Comparison of ENCODE assay signal across 21 cellular contexts in the genomic region with DNA sequence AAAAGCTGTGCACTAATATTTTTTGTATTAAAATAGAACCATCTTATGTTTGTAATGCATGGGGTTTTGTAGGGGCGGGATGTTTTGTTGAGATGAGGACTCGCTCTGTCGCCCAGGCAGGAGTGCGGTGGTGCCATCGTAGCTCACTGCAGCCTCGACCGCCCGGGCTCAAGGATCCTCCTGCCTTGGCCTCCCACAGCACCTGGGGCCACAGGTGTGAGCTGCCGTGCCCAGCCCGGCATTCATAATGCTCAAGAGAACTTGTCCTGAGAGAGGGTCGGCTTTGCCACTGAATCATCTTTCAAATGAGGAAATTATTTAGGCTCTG. TPM values are rescaled to one million over a fixed set of nuclear protein-coding genes. Genes with fewer than 3 reads are reported as not detected.
DNase-seq lines count a peak whose midpoint lies in the region; ATAC-seq and TF ChIP-seq lines count a peak whose summit lies in the region.
"Had no signal": no experiment of that assay in that cellular context is flagged by ENCODE, and none has a peak within 500 bp of the region (broad histone marks: within the 10 kb centered on the region; RNA-seq: fewer than 3 reads in every experiment).

No MANE protein-coding gene starts in this region.

- TF ChIP-seq POLR2A in adrenal gland (IDR thresholded peaks at IDR 0.05) = no peak

- peak; percentile 23 for DNase-seq in activated CD4-positive, CD25-positive, alpha-beta regulatory T cell treated with anti-CD3 and anti-CD28 coated beads, Interleukin-2, amount 50 U/mL, for 72 hours
- DNase-seq in NAMALWA (ENCODE audit: low spot score) = peak; percentile 9
- no peak for DNase-seq in glutamatergic neuron
- DNase-seq in posterior vena cava (ENCODE audit: low spot score) = peak; percentile 78
- DNase-seq in NCI-H526 treated with DMSO at 0.1 percent for 48 hours (lab: John Stamatoyannopoulos, UW) = no peak
- DNase-seq in NCI-H1436 (lab: John Stamatoyannopoulos, UW) = no peak
- no peak for DNase-seq in adrenal gland
- DNase-seq: DMS 273 treated with DMSO at 0.1 percent for 48 hours; GDM1; MG63; NCI-H1105; NCI-H187 treated with DMSO at 0.1 percent for 48 hours; NCI-H345; NK-92 treated with Interleukin-12 subunit alpha and Interleukin-12 subunit beta, amount 100 ng/mL, for 24 hours had no signal

- H3K9me3 ChIP-seq in adrenal gland (replicated peaks in 1 of 3) = no peaks in the 10 kb centered on the region
- H3K9me3 ChIP-seq: HAP-1, MG63 had no signal

- no peaks in the 10 kb centered on the region for H3K36me3 ChIP-seq in adrenal gland (replicated peaks in 1 of 2)
- H3K36me3 ChIP-seq: HAP-1, MG63 had no signal

- ATAC-seq in activated CD4-positive, CD25-positive, alpha-beta regulatory T cell treated with anti-CD3 and anti-CD28 coated beads, Interleukin-2, amount 50 U/mL, for 24 hours = no peak
- ATAC-seq: GM12878 had no signal

- H3K4me3 ChIP-seq in adrenal gland = no peak overlapping the region
- H3K4me3 ChIP-seq: GM12878, HAP-1, MG63 had no signal

- H3K36me3 Mint-ChIP-seq in glutamatergic neuron (ENCODE audit: unreplicated experiment) = no peaks in the 10 kb centered on the region

- peaks cover 21% of the 10 kb centered on the region for H3K27me3 Mint-ChIP-seq in glutamatergic neuron (ENCODE audit: unreplicated experiment)

- H3K9me3 Mint-ChIP-seq in glutamatergic neuron (ENCODE audit: unreplicated experiment) = peaks cover 19% of the 10 kb centered on the region

- H3K27ac ChIP-seq in adrenal gland = no peak overlapping the region
- H3K27ac ChIP-seq: 22Rv1 had no signal

- H3K4me1 Mint-ChIP-seq in glutamatergic neuron (ENCODE audit: low read depth, unreplicated experiment) = peaks cover 18% of the 10 kb centered on the region

- H3K27me3 ChIP-seq in adrenal gland = no peaks in the 10 kb centered on the region

- WGBS in adrenal gland, 4 donors = 73 to 83% (median 80%) methylated on average over 11 of the region's 11 CpGs

- intact Hi-C loops in posterior vena cava (cut with DNase I) (no loop called here), adrenal gland (cut with DNase I) (no loop called here)

- peak overlapping the region; percentile 73 for H3K4me3 Mint-ChIP-seq in glutamatergic neuron (ENCODE audit: unreplicated experiment)

- peak overlapping the region; percentile 74 for H3K27ac Mint-ChIP-seq in glutamatergic neuron (ENCODE audit: unreplicated experiment)

- TF ChIP-seq CTCF in glutamatergic neuron (IDR thresholded peaks at IDR 0.05; ENCODE audit: partially characterized antibody, unreplicated experiment) (no peak), adrenal gland (IDR thresholded peaks at IDR 0.05) (no peak)

- H3K4me1 ChIP-seq in adrenal gland (replicated peaks in 1 of 2) = peaks cover 5 to 6% of the 10 kb centered on the region in 2 donors
- H3K4me1 ChIP-seq: HAP-1 had no signal

RNA-seq across cellular contexts. Expression of a gene that starts 3.0 kb away (rescaled TPM):
- total RNA-seq in glutamatergic neuron (ENCODE audit: unreplicated experiment) = 24.5 TPM
- total RNA-seq in posterior vena cava = 1 to 10 TPM; 6.7 to 7.4 TPM
- total RNA-seq in adrenal gland = 10 to 100 TPM in 5 of 8 donors, 1 to 10 TPM in 3; 5.4 to 17.3 (median 11.3) TPM
- polyA plus RNA-seq in adrenal gland = 10 to 100 TPM in 2 of 3 donors, under 1 TPM in 1; 0.55 to 54.3 (median 25.5) TPM

RNA-seq across cellular contexts. Expression of a gene that starts 44.8 kb away (rescaled TPM):
- total RNA-seq in glutamatergic neuron (ENCODE audit: unreplicated experiment) (not detected), posterior vena cava (not detected), adrenal gland (not detected)
- polyA plus RNA-seq in adrenal gland = under 1 TPM in 1 of 3 donors, not detected in 2; 0.03 TPM
- total RNA-seq: OCI-LY7 had no signal
- polyA plus RNA-seq: AG04450, BJ, GM12878 had no signal

RNA-seq across cellular contexts. Expression of a gene that starts 54.8 kb away (rescaled TPM):
- not detected for total RNA-seq in glutamatergic neuron (ENCODE audit: unreplicated experiment)
- total RNA-seq in posterior vena cava = under 1 TPM in 1 of 2 donors, not detected in 1; 0.19 TPM
- total RNA-seq in adrenal gland = not detected
- under 1 TPM in 2 of 3 donors, not detected in 1; 0.32 to 0.44 TPM for polyA plus RNA-seq in adrenal gland
- total RNA-seq: GM12878, OCI-LY7 had no signal
- polyA plus RNA-seq: AG04450, BJ, GM12878 had no signal

Comparison
In these comparisons a context has a peak if more than half of its experiments do, and no peak if none do; other contexts are left out.
1. DNase-seq: peak in activated CD4-positive, CD25-positive, alpha-beta regulatory T cell treated with anti-CD3 and anti-CD28 coated beads, Interleukin-2, amount 50 U/mL, for 72 hours (single experiment), NAMALWA (single experiment) and posterior vena cava (single experiment); none in glutamatergic neuron (single experiment), NCI-H526 treated with DMSO at 0.1 percent for 48 hours (single experiment), NCI-H1436 (single experiment) and adrenal gland (0 of 7).